In the genomic region with DNA sequence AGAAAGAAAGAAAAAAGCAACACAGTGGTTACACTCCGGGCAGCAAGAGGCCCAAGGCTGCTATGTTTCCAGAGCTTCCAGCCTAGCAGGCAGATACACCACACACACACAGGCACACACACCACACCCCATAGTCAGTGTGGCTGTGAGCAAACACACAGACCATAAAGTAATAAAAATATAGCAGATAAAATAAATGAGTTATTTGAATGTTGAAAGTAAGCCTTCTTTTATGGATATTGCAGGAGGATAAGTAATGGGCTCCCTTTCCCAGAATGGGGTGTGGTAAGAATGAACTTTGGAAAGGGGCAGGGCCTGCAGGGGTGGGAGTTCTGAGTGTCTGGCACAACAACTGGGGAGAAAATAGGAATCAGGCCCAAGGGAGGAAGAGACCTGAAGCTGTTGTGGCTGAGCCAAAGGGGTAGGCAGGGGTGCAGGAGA, we compare ENCODE assay signal across 1 cellular context.
TF ChIP-seq lines count a peak whose summit lies in the region.

No MANE protein-coding gene starts in this region.

TF ChIP-seq in HepG2, 621 proteins besides CTCF, POLR2A, EP300 and RAD21 (continued from another document and continues in another):
- TF ChIP-seq, protein P1, sequence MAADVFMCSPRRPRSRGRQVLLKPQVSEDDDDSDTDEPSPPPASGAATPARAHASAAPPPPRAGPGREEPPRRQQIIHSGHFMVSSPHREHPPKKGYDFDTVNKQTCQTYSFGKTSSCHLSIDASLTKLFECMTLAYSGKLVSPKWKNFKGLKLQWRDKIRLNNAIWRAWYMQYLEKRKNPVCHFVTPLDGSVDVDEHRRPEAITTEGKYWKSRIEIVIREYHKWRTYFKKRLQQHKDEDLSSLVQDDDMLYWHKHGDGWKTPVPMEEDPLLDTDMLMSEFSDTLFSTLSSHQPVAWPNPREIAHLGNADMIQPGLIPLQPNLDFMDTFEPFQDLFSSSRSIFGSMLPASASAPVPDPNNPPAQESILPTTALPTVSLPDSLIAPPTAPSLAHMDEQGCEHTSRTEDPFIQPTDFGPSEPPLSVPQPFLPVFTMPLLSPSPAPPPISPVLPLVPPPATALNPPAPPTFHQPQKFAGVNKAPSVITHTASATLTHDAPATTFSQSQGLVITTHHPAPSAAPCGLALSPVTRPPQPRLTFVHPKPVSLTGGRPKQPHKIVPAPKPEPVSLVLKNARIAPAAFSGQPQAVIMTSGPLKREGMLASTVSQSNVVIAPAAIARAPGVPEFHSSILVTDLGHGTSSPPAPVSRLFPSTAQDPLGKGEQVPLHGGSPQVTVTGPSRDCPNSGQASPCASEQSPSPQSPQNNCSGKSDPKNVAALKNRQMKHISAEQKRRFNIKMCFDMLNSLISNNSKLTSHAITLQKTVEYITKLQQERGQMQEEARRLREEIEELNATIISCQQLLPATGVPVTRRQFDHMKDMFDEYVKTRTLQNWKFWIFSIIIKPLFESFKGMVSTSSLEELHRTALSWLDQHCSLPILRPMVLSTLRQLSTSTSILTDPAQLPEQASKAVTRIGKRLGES (CRISPR knock-in tag; IDR thresholded peaks at IDR 0.05; ENCODE audit: borderline replicate concordance), result no peak
- peak; percentile 67 for TF ChIP-seq PAXIP1 (CRISPR knock-in tag; conservative IDR thresholded peaks at IDR 0.05)
- TF ChIP-seq, protein P2, sequence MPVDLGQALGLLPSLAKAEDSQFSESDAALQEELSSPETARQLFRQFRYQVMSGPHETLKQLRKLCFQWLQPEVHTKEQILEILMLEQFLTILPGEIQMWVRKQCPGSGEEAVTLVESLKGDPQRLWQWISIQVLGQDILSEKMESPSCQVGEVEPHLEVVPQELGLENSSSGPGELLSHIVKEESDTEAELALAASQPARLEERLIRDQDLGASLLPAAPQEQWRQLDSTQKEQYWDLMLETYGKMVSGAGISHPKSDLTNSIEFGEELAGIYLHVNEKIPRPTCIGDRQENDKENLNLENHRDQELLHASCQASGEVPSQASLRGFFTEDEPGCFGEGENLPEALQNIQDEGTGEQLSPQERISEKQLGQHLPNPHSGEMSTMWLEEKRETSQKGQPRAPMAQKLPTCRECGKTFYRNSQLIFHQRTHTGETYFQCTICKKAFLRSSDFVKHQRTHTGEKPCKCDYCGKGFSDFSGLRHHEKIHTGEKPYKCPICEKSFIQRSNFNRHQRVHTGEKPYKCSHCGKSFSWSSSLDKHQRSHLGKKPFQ (CRISPR knock-in tag; IDR thresholded peaks at IDR 0.05; ENCODE audit: insufficient replicate concordance), result no peak
- TF ChIP-seq ZNF704 (CRISPR knock-in tag; IDR thresholded peaks at IDR 0.05; ENCODE audit: borderline replicate concordance), result no peak
- TF ChIP-seq FOXA3 (CRISPR knock-in tag; IDR thresholded peaks at IDR 0.05), result no peak
- TF ChIP-seq ZNF83 (CRISPR knock-in tag; IDR thresholded peaks at IDR 0.05; ENCODE audit: borderline replicate concordance), result no peak
- TF ChIP-seq ZNF10 (CRISPR knock-in tag; IDR thresholded peaks at IDR 0.05; ENCODE audit: borderline replicate concordance, low read depth), result no peak
- TF ChIP-seq, protein P3, sequence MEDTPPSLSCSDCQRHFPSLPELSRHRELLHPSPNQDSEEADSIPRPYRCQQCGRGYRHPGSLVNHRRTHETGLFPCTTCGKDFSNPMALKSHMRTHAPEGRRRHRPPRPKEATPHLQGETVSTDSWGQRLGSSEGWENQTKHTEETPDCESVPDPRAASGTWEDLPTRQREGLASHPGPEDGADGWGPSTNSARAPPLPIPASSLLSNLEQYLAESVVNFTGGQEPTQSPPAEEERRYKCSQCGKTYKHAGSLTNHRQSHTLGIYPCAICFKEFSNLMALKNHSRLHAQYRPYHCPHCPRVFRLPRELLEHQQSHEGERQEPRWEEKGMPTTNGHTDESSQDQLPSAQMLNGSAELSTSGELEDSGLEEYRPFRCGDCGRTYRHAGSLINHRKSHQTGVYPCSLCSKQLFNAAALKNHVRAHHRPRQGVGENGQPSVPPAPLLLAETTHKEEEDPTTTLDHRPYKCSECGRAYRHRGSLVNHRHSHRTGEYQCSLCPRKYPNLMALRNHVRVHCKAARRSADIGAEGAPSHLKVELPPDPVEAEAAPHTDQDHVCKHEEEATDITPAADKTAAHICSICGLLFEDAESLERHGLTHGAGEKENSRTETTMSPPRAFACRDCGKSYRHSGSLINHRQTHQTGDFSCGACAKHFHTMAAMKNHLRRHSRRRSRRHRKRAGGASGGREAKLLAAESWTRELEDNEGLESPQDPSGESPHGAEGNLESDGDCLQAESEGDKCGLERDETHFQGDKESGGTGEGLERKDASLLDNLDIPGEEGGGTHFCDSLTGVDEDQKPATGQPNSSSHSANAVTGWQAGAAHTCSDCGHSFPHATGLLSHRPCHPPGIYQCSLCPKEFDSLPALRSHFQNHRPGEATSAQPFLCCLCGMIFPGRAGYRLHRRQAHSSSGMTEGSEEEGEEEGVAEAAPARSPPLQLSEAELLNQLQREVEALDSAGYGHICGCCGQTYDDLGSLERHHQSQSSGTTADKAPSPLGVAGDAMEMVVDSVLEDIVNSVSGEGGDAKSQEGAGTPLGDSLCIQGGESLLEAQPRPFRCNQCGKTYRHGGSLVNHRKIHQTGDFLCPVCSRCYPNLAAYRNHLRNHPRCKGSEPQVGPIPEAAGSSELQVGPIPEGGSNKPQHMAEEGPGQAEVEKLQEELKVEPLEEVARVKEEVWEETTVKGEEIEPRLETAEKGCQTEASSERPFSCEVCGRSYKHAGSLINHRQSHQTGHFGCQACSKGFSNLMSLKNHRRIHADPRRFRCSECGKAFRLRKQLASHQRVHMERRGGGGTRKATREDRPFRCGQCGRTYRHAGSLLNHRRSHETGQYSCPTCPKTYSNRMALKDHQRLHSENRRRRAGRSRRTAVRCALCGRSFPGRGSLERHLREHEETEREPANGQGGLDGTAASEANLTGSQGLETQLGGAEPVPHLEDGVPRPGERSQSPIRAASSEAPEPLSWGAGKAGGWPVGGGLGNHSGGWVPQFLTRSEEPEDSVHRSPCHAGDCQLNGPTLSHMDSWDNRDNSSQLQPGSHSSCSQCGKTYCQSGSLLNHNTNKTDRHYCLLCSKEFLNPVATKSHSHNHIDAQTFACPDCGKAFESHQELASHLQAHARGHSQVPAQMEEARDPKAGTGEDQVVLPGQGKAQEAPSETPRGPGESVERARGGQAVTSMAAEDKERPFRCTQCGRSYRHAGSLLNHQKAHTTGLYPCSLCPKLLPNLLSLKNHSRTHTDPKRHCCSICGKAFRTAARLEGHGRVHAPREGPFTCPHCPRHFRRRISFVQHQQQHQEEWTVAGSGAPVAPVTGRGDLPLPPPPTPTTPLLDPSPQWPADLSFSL (CRISPR knock-in tag; IDR thresholded peaks at IDR 0.05), result peak; percentile 31; the same call in 1 of the 2 replicates
- no peak for TF ChIP-seq SRY (CRISPR knock-in tag; IDR thresholded peaks at IDR 0.05)
- no peak for TF ChIP-seq HHEX (CRISPR knock-in tag; IDR thresholded peaks at IDR 0.05)
- no peak for TF ChIP-seq PPARG (CRISPR knock-in tag; conservative IDR thresholded peaks at IDR 0.05)
- no peak for TF ChIP-seq ZNF737 (CRISPR knock-in tag; IDR thresholded peaks at IDR 0.05; ENCODE audit: borderline replicate concordance)
- no peak for TF ChIP-seq RBAK (CRISPR knock-in tag; IDR thresholded peaks at IDR 0.05)
- peak; percentile 36; the same call in 1 of the 2 replicates for TF ChIP-seq RXRB (CRISPR knock-in tag; IDR thresholded peaks at IDR 0.05; ENCODE audit: borderline replicate concordance)
- TF ChIP-seq, protein P4, sequence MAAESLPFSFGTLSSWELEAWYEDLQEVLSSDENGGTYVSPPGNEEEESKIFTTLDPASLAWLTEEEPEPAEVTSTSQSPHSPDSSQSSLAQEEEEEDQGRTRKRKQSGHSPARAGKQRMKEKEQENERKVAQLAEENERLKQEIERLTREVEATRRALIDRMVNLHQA (CRISPR knock-in tag; IDR thresholded peaks at IDR 0.05), result no peak
- TF ChIP-seq ETV6 (CRISPR knock-in tag; conservative IDR thresholded peaks at IDR 0.05), result no peak
- TF ChIP-seq NCOR1 (IDR thresholded peaks at IDR 0.05; ENCODE audit: borderline replicate concordance, low read length), result peak; percentile 59; the same call in 1 of the 2 replicates
- no peak for TF ChIP-seq NPAS2 (CRISPR knock-in tag; IDR thresholded peaks at IDR 0.05; ENCODE audit: borderline replicate concordance)
- TF ChIP-seq ELF1 (CRISPR knock-in tag; IDR thresholded peaks at IDR 0.05), result no peak
- TF ChIP-seq ZNF776 (CRISPR knock-in tag; IDR thresholded peaks at IDR 0.05), result no peak
- TF ChIP-seq ZNF546 (CRISPR knock-in tag; conservative IDR thresholded peaks at IDR 0.05), result no peak
- TF ChIP-seq ZNF160 (CRISPR knock-in tag; IDR thresholded peaks at IDR 0.05), result no peak
- no peak for TF ChIP-seq HMGA1 (CRISPR knock-in tag; conservative IDR thresholded peaks at IDR 0.05)
- TF ChIP-seq ZNF253 (CRISPR knock-in tag; IDR thresholded peaks at IDR 0.05; ENCODE audit: borderline replicate concordance), result no peak
- TF ChIP-seq, protein P5, sequence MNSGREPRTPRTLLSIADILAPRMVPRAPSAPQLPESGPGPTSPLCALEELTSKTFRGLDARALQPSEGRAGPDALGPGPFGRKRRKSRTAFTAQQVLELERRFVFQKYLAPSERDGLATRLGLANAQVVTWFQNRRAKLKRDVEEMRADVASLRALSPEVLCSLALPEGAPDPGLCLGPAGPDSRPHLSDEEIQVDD (CRISPR knock-in tag; IDR thresholded peaks at IDR 0.05; ENCODE audit: borderline replicate concordance), result no peak
- 0 out of 2 replicates have a peak, but pooled peaks have one; percentile 25 for TF ChIP-seq FOXP4 (CRISPR knock-in tag; IDR thresholded peaks at IDR 0.05)
- peak; percentile 41 for TF ChIP-seq SALL1 (CRISPR knock-in tag; IDR thresholded peaks at IDR 0.05)
- no peak for TF ChIP-seq ZSCAN22 (CRISPR knock-in tag; IDR thresholded peaks at IDR 0.05)
- TF ChIP-seq E2F1 (CRISPR knock-in tag; IDR thresholded peaks at IDR 0.05), result no peak
- TF ChIP-seq, protein P6, sequence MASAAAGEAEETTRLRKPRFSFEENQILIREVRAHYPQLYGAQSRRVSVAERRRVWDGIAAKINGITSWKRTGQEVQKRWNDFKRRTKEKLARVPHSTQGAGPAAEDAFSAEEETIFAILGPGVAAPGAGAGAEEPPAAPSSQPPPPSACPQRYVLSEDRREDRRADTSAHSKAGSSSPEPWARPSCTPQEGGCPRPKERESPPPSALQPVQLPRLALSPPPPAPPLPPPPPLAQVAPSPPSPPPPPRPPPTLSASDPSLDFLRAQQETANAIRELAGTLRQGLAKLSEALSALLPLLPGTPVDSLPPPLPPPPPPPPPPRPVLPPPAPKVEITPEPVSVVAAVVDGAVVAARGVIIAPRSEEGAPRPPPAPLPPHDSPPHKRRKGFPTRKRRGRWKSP (CRISPR knock-in tag; IDR thresholded peaks at IDR 0.05), result no peak
- TF ChIP-seq HES4 (CRISPR knock-in tag; IDR thresholded peaks at IDR 0.05; ENCODE audit: borderline replicate concordance), result no peak
